In genomic region chr5:111092062-111092853, GRCh38 we compare ENCODE assay signal across 8 cellular contexts. TPM values are rescaled to one million over a fixed set of nuclear protein-coding genes. Genes with fewer than 3 reads are reported as not detected.
DNase-seq lines count a peak whose midpoint lies in the region; ATAC-seq and TF ChIP-seq lines count a peak whose summit lies in the region.

WDR36 (plus strand) TSS chr5:111092348; CDS start chr5:111092457, 109 bp downstream.

- H3K4me3 ChIP-seq in Peyer's patch, result peak within 1 kb of the TSS; percentile 76 to 98 (median 83)
- H3K4me3 ChIP-seq in esophagus muscularis mucosa, result peak within 1 kb of the TSS; percentile 81 to 94 (median 90)
- H3K4me3 ChIP-seq in muscle layer of colon (ENCODE audit: low read depth in 1 of 2, low read length in 2 of 2), result peak within 1 kb of the TSS; percentile 78 to 97

- no peaks in the 10 kb centered on the region for H3K9me3 ChIP-seq in KOPT-K1 (ENCODE audit: insufficient read depth, low read length, poor library complexity, severe bottlenecking)
- no peaks in the 10 kb centered on the region for H3K9me3 ChIP-seq in Peyer's patch
- no peaks in the 10 kb centered on the region for H3K9me3 ChIP-seq in esophagus muscularis mucosa
- H3K9me3 ChIP-seq in muscle layer of colon (ENCODE audit: low read length), result no peaks in the 10 kb centered on the region

- TF ChIP-seq EP300 in esophagus muscularis mucosa (IDR thresholded peaks at IDR 0.05), result no peak

- H3K27ac ChIP-seq in KOPT-K1 (ENCODE audit: low read depth, low read length, poor library complexity, severe bottlenecking) (peak within 1 kb of the TSS; percentile 65), Peyer's patch (peak within 1 kb of the TSS; percentile 66 to 85 (median 81)), esophagus muscularis mucosa (replicated peaks in 1 of 4) (peak within 1 kb of the TSS; percentile 78 to 88 (median 82)), muscle layer of colon (ENCODE audit: low read depth, low read length) (peak within 1 kb of the TSS; percentile 85)

- H3K9ac ChIP-seq in muscle layer of colon (ENCODE audit: low read length), result peak within 1 kb of the TSS; percentile 79

- ATAC-seq in GM21825 (IDR thresholded peaks at IDR 0.05; ENCODE audit: unreplicated experiment), result peak; percentile 97

- H3K4me1 ChIP-seq in Peyer's patch (peaks cover 0 to 16% (median 2%) of the 10 kb centered on the region in 4 donors), esophagus muscularis mucosa (peaks cover 15 to 30% (median 28%) of the 10 kb centered on the region in 4 donors), muscle layer of colon (ENCODE audit: insufficient read depth, low read length) (peaks cover 20% of the 10 kb centered on the region)

- intact Hi-C loops in esophagus muscularis mucosa (cut with DNase I), result loop anchor here (2.0 kb wide), 1 partner anchor 335 kb away; no protein-coding TSS in a partner anchor

- TF ChIP-seq POLR2A in Peyer's patch (IDR thresholded peaks at IDR 0.05) (no peak), esophagus muscularis mucosa (IDR thresholded peaks at IDR 0.05; ENCODE audit: low read depth) (no peak)

- DNase-seq in DMS79 treated with DMSO at 0.1 percent for 48 hours (lab: John Stamatoyannopoulos, UW) (peak; percentile 77), Peyer's patch (peak; percentile 84 to 94 (median 90)), esophagus muscularis mucosa (ENCODE audit: extremely low spot score) (peak; percentile 96)
- DNase-seq in activated T-cell treated with anti-CD3 and anti-CD28 coated beads, Interleukin-2, amount 50 U/mL, for 48 hours, result peak; percentile 95 to 97
- peak; percentile 75 to 80 for DNase-seq in stimulated activated CD8-positive, alpha-beta memory T cell treated with anti-CD3 and anti-CD28 coated beads, Interleukin-7, amount 100 ng/mL, for 1 hour (ENCODE audit: low read depth in 2 of 2)

- no peaks in the 10 kb centered on the region for H3K27me3 ChIP-seq in Peyer's patch
- H3K27me3 ChIP-seq in esophagus muscularis mucosa, result no peaks in the 10 kb centered on the region
- no peaks in the 10 kb centered on the region for H3K27me3 ChIP-seq in muscle layer of colon (ENCODE audit: control insufficient read depth in 1 of 2, insufficient read depth in 2 of 2, low read length in 2 of 2)

- no peak for TF ChIP-seq CTCF in Peyer's patch (IDR thresholded peaks at IDR 0.05)
- no peak for TF ChIP-seq CTCF in esophagus muscularis mucosa (IDR thresholded peaks at IDR 0.05)

- WGBS in esophagus muscularis mucosa, result 1% methylated on average over 38 of the region's 50 CpGs

- H3K36me3 ChIP-seq in KOPT-K1 (ENCODE audit: insufficient read depth, low read length) (peaks cover 27% of the 10 kb centered on the region), Peyer's patch (peaks cover 0 to 7% (median 0%) of the 10 kb centered on the region in 3 donors), esophagus muscularis mucosa (peaks cover 0 to 20% (median 8%) of the 10 kb centered on the region in 4 donors), muscle layer of colon (ENCODE audit: insufficient read depth, low read length) (no peaks in the 10 kb centered on the region)

RNA-seq across cellular contexts. Expression of gene WDR36, which starts in this region (rescaled TPM):
- total RNA-seq in Peyer's patch (10 to 100 TPM; 13.4 to 16.5 (median 14.7) TPM), esophagus muscularis mucosa (10 to 100 TPM; 13.7 to 26.3 (median 19.9) TPM)

Comparison
In these comparisons a context has a peak if more than half of its experiments do, and no peak if none do; other contexts are left out.
1. Peak in every context shown above with its lines: DNase-seq, ATAC-seq, H3K4me3 ChIP-seq and H3K27ac ChIP-seq.